Comparison of ENCODE assay signal across 34 cellular contexts in genomic region chr19:21264416-21264815, GRCh38.
"Had no signal": no experiment of that assay in that cellular context is flagged by ENCODE, and none has a peak within 500 bp of the region (broad histone marks: within the 10 kb centered on the region; RNA-seq: fewer than 3 reads in every experiment).

No MANE protein-coding gene starts in this region.

- H3K9ac ChIP-seq: KMS-11 had no signal

- H3K27ac ChIP-seq: KMS-11 had no signal

- H3K27me3 ChIP-seq: MG63 had no signal

- H3K4me2 ChIP-seq: KMS-11 had no signal

- H3K36me3 ChIP-seq: MG63 had no signal

- H3K9me3 ChIP-seq: MG63 had no signal

- H3K4me3 ChIP-seq: MG63 had no signal

- DNase-seq: Karpas-422, Kasumi-1, MG63, MM.1S, NCI-H1048, NCI-H1092, NCI-H1092 treated with DMSO at 0.1 percent for 48 hours, NCI-H1105, NCI-H1105 treated with DMSO at 0.1 percent for 48 hours, NCI-H1417, NCI-H1417 treated with DMSO at 0.1 percent for 48 hours, NCI-H1436, NCI-H1436 treated with DMSO at 0.1 percent for 48 hours, NCI-H146, NCI-H1694, NCI-H1694 treated with DMSO at 0.1 percent for 48 hours, NCI-H187, NCI-H187 treated with DMSO at 0.1 percent for 48 hours, NCI-H1930, NCI-H2029, NCI-H2029 treated with DMSO at 0.1 percent for 48 hours, NCI-H2081, NCI-H2081 treated with DMSO at 0.1 percent for 48 hours, NCI-H2107, NCI-H2171, NCI-H2171 treated with DMSO at 0.1 percent for 48 hours, NCI-H2227 treated with DMSO at 0.1 percent for 48 hours, NCI-H226, NCI-H345, NCI-H446, NCI-H446 treated with DMSO at 0.1 percent for 48 hours, NCI-H510A, NCI-H510A treated with DMSO at 0.1 percent for 48 hours had no signal
